9 cellular contexts compared by ENCODE assay signal in the genomic region with DNA sequence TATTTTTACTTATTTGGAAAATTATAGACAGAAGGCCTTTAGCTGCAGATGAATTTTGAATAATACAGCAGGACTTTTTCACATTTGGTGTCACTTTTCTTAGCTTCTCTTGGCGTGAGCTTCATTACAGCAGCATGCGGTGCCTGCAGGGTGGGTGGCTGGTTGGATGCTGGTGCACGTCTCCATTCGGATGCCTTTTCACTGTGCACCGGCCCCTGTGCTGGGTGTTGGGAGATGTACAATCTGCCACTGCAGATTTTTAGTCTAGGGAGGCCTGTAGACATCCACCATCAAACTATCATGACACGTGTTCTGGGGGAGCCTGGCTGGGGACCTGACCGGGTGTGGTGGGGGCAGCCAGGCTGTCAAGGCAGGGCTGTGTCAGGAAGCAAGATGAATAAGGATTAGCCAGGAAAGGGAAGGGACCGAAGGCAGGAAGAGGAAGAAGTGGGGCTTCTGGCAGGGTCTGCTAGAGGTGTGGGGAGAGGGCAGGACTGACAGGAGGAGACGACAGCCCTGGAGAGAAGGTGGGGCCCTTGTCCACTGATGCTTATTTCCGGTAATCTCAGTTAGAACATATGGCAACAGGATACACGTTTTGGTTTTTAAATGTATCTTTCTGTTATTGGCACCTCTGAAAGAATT.
DNase-seq lines count a peak whose midpoint lies in the region; ATAC-seq and TF ChIP-seq lines count a peak whose summit lies in the region.
"Had no signal": no experiment of that assay in that cellular context is flagged by ENCODE, and none has a peak within 500 bp of the region (broad histone marks: within the 10 kb centered on the region; RNA-seq: fewer than 3 reads in every experiment).

No MANE protein-coding gene starts in this region.

- H3K4me1 Mint-ChIP-seq in CD4-positive, CD25-positive, alpha-beta regulatory T cell, result peaks cover 41 to 77% (median 51%) of the 10 kb centered on the region in 4 donors
- H3K4me1 Mint-ChIP-seq in nephron progenitor cell, result peaks cover 55% of the 10 kb centered on the region

- H3K4me3 Mint-ChIP-seq in CD4-positive, CD25-positive, alpha-beta regulatory T cell, result peak overlapping the region in 1 of 4 donors; percentile 26
- no peak overlapping the region for H3K4me3 Mint-ChIP-seq in nephron progenitor cell

- H3K4me1 ChIP-seq in CD4-positive, CD25-positive, alpha-beta regulatory T cell (ENCODE audit: control insufficient read depth, insufficient read depth, low read length, poor library complexity, severe bottlenecking), result peaks cover 40% of the 10 kb centered on the region

- no peak for DNase-seq in CD4-positive, CD25-positive, alpha-beta regulatory T cell
- DNase-seq in H7, result peak; percentile 32
- peak; percentile 49 for DNase-seq in dermis blood vessel endothelial cell
- DNase-seq in nephron progenitor cell, result no peak
- no peak for DNase-seq in COLO668 (lab: John Stamatoyannopoulos, UW; ENCODE audit: unreplicated experiment)
- DNase-seq in omental fat pad (ENCODE audit: low spot score), result no peak
- DNase-seq in activated CD4-positive, CD25-positive, alpha-beta regulatory T cell (lab: John Stamatoyannopoulos, UW), result no peak
- DNase-seq: NCI-H2171 had no signal

- peaks cover 15% of the 10 kb centered on the region for H3K36me3 Mint-ChIP-seq in CD4-positive, CD25-positive, alpha-beta regulatory T cell
- peaks cover 24% of the 10 kb centered on the region for H3K36me3 Mint-ChIP-seq in nephron progenitor cell (ENCODE audit: low read depth)

- ATAC-seq in CD4-positive, CD25-positive, alpha-beta regulatory T cell (ENCODE audit: low read depth in 2 of 2), result no peak
- ATAC-seq in omental fat pad (ENCODE audit: low FRiP score) (no peak), GM21381 (IDR thresholded peaks at IDR 0.05; ENCODE audit: unreplicated experiment) (no peak)

- H3K27ac Mint-ChIP-seq in CD4-positive, CD25-positive, alpha-beta regulatory T cell, result peak overlapping the region; percentile 67 to 93 (median 81)
- peak overlapping the region; percentile 75 for H3K27ac Mint-ChIP-seq in nephron progenitor cell

- no peaks in the 10 kb centered on the region for H3K27me3 Mint-ChIP-seq in CD4-positive, CD25-positive, alpha-beta regulatory T cell
- peaks cover 4% of the 10 kb centered on the region for H3K27me3 Mint-ChIP-seq in nephron progenitor cell (ENCODE audit: low read depth, poor library complexity)

- TF ChIP-seq CTCF in nephron progenitor cell (IDR thresholded peaks at IDR 0.05) (no peak), omental fat pad (IDR thresholded peaks at IDR 0.05) (no peak)

- H3K27ac ChIP-seq in CD4-positive, CD25-positive, alpha-beta regulatory T cell (ENCODE audit: insufficient read depth, low read length, poor library complexity, severe bottlenecking), result no peak overlapping the region

- H3K36me3 ChIP-seq in CD4-positive, CD25-positive, alpha-beta regulatory T cell (ENCODE audit: control insufficient read depth, insufficient read depth, low read length), result peaks cover 9% of the 10 kb centered on the region
- H3K36me3 ChIP-seq in H7 (replicated peaks; ENCODE audit: control insufficient read depth, insufficient read depth, low read length), result no peaks in the 10 kb centered on the region

- H3K4me3 ChIP-seq in CD4-positive, CD25-positive, alpha-beta regulatory T cell (ENCODE audit: low read depth, low read length), result no peak overlapping the region
- no peak overlapping the region for H3K4me3 ChIP-seq in H7 (ENCODE audit: insufficient read depth, low read depth, low read length)

- no peaks in the 10 kb centered on the region for H3K9me3 Mint-ChIP-seq in CD4-positive, CD25-positive, alpha-beta regulatory T cell
- no peaks in the 10 kb centered on the region for H3K9me3 Mint-ChIP-seq in nephron progenitor cell

- no peaks in the 10 kb centered on the region for H3K9me3 ChIP-seq in CD4-positive, CD25-positive, alpha-beta regulatory T cell (ENCODE audit: control insufficient read depth in 2 of 2, low read length in 2 of 2)

- H3K27me3 ChIP-seq in CD4-positive, CD25-positive, alpha-beta regulatory T cell (ENCODE audit: control insufficient read depth, insufficient read depth, low read length), result no peaks in the 10 kb centered on the region
- H3K27me3 ChIP-seq in H7 (ENCODE audit: control insufficient read depth, insufficient read depth, low read length), result no peaks in the 10 kb centered on the region

Comparison
In these comparisons a context has a peak if more than half of its experiments do, and no peak if none do; other contexts are left out.
1. DNase-seq: peak in H7 (single experiment) and dermis blood vessel endothelial cell (single experiment); none in CD4-positive, CD25-positive, alpha-beta regulatory T cell (0 of 3), nephron progenitor cell (single experiment), COLO668 (single experiment), omental fat pad (single experiment) and activated CD4-positive, CD25-positive, alpha-beta regulatory T cell (0 of 4).